Comparison of ENCODE assay signal across 12 cellular contexts in genomic region chr10:125155669-125156068, GRCh38. TPM values are rescaled to one million over a fixed set of nuclear protein-coding genes. Genes with fewer than 3 reads are reported as not detected.
DNase-seq lines count a peak whose midpoint lies in the region; ATAC-seq, FAIRE-seq and TF ChIP-seq lines count a peak whose summit lies in the region.
"Had no signal": no experiment of that assay in that cellular context is flagged by ENCODE, and none has a peak within 500 bp of the region (broad histone marks: within the 10 kb centered on the region; RNA-seq: fewer than 3 reads in every experiment).

No MANE protein-coding gene starts in this region.

- no peak overlapping the region for H2AFZ ChIP-seq in GM23338
- H2AFZ ChIP-seq in K562 (ENCODE audit: low read depth, low read length) = no peak overlapping the region

- TF ChIP-seq POLR2A in K562 (conservative IDR thresholded peaks at IDR 0.05) = no peak

- H3K4me3 Mint-ChIP-seq in GM23338 = peak overlapping the region; percentile 98
- H3K4me3 Mint-ChIP-seq: activated naive CD4-positive, alpha-beta T cell treated with anti-CD3 and anti-CD28 coated beads for 36 hours had no signal

- H3K9me3 ChIP-seq in K562 (replicated peaks; ENCODE audit: control insufficient read depth, insufficient read depth, low read depth, low read length) (no peaks in the 10 kb centered on the region), iPS-20b (ENCODE audit: insufficient read depth, low read depth, low read length) (no peaks in the 10 kb centered on the region), psoas muscle (no peaks in the 10 kb centered on the region)

- intact Hi-C loops in K562 (cut with micrococcal nuclease) = loop anchor here (5.0 to 10.0 kb wide), 3 partner anchors 43 to 211 kb away; partner anchors contain the start of gene ZRANB1
- intact Hi-C loops in psoas muscle (cut with DNase I) = loop anchor here (5.0 kb wide), 2 partner anchors 33 to 93 kb away; no protein-coding TSS in a partner anchor

- BruUV-seq in K562 (replicated peaks; lab: Mats Ljungman, UMichigan) = no TSS peak

- FAIRE-seq in K562 (lab: Jason Lieb, UNC) = no peak

- H3K4me1 ChIP-seq in GM23338 (ENCODE audit: insufficient read depth) (peaks cover 43% of the 10 kb centered on the region), K562 (replicated peaks in 1 of 2; ENCODE audit: control insufficient read depth in 2 of 2, insufficient read depth in 2 of 2, low read length in 2 of 2) (peaks cover 14 to 15% of the 10 kb centered on the region in 2 experiments; a peak in 4 of 5 replicates), iPS-20b (ENCODE audit: insufficient read depth, low read length) (peaks cover 53% of the 10 kb centered on the region), psoas muscle (peaks cover 64% of the 10 kb centered on the region)

- peak overlapping the region in 1 of 2 experiments; percentile 82; a peak in 3 of 4 replicates for H3K9ac ChIP-seq in K562 (ENCODE audit: insufficient read depth in 1 of 2, low read depth in 2 of 2, low read length in 2 of 2)
- H3K9ac ChIP-seq in iPS-20b (ENCODE audit: low read depth, low read length) = peak overlapping the region; percentile 86

- no peaks in the 10 kb centered on the region; the same call in 2 of the 3 replicates for H3K9me3 Mint-ChIP-seq in GM23338
- H3K9me3 Mint-ChIP-seq: activated naive CD4-positive, alpha-beta T cell treated with anti-CD3 and anti-CD28 coated beads for 36 hours had no signal

- POLR2A ChIA-PET in K562 (lab: Yijun Ruan, JAX) = interaction anchor here (1.0 kb wide), 1 partner anchor 17 kb away, joined by 3 read pairs; no protein-coding TSS in a partner anchor

- WGBS in K562 (ENCODE audit: insufficient coverage, low coverage, missing lambda C conversion rate) = 7% methylated on average over 3 of the region's 3 CpGs
- WGBS in psoas muscle, 3 donors = 20 to 47% (median 35%) methylated on average over 3 of the region's 3 CpGs

- in situ Hi-C loops in K562 (cut with MboI) = loop anchor here (25.0 kb wide), 1 partner anchor 218 kb away; the partner anchor contains the start of gene ZRANB1

- H3K4me1 Mint-ChIP-seq in GM23338 = peaks cover 58% of the 10 kb centered on the region

- H3F3A ChIP-seq in GM23338 (replicated peaks; ENCODE audit: low read depth) = peaks cover 17% of the 10 kb centered on the region; the same call in 1 of the 2 replicates

- H3K27ac Mint-ChIP-seq in GM23338 = peak overlapping the region; percentile 98
- H3K27ac Mint-ChIP-seq: activated naive CD4-positive, alpha-beta T cell treated with anti-CD3 and anti-CD28 coated beads for 36 hours had no signal

- DNase-seq in GM23338 (ENCODE audit: low spot score) (no peak), K562 (ENCODE audit: extremely low read depth in 1 of 4, low spot score in 3 of 4) (no peak), psoas muscle (no peak), NCI-H1092 (lab: John Stamatoyannopoulos, UW) (no peak)
- DNase-seq: activated naive CD4-positive, alpha-beta T cell treated with anti-CD3 and anti-CD28 coated beads for 36 hours; COR-L47; NCI-H2029 treated with DMSO at 0.1 percent for 48 hours; retina had no signal

- H3K9me2 ChIP-seq in GM23338 (ENCODE audit: insufficient read depth) = no peaks in the 10 kb centered on the region

- no peak for ATAC-seq in GM23338
- peak; percentile 8; the same call in 1 of the 3 replicates for ATAC-seq in K562
- ATAC-seq in psoas muscle = no peak
- no peak for ATAC-seq in GM18861 (IDR thresholded peaks at IDR 0.05; ENCODE audit: unreplicated experiment)
- no peak for ATAC-seq in GM21360 (IDR thresholded peaks at IDR 0.05; ENCODE audit: unreplicated experiment)
- ATAC-seq in HG03175 (IDR thresholded peaks at IDR 0.05; ENCODE audit: unreplicated experiment) = no peak

- H3K36me3 ChIP-seq in GM23338 (ENCODE audit: insufficient read depth) (no peaks in the 10 kb centered on the region), K562 (ENCODE audit: control insufficient read depth, insufficient read depth, low read length) (peaks cover 33% of the 10 kb centered on the region), iPS-20b (ENCODE audit: insufficient read depth, low read depth, low read length) (peaks cover 8% of the 10 kb centered on the region), psoas muscle (ENCODE audit: insufficient read depth in 1 of 2, low read depth in 1 of 2) (no peaks in the 10 kb centered on the region)

- H3K4me2 ChIP-seq in GM23338 (peak overlapping the region; percentile 78), K562 (ENCODE audit: insufficient read depth, low read length) (peak overlapping the region; percentile 75)

- no peak for TF ChIP-seq EP300 in K562 (IDR thresholded peaks at IDR 0.05; ENCODE audit: low read length)

- no peaks in the 10 kb centered on the region for H3K27me3 ChIP-seq in GM23338 (ENCODE audit: insufficient read depth)
- H3K27me3 ChIP-seq in K562 (ENCODE audit: control insufficient read depth in 2 of 2, insufficient read depth in 2 of 2, low read length in 2 of 2) = no peaks in the 10 kb centered on the region
- no peaks in the 10 kb centered on the region for H3K27me3 ChIP-seq in iPS-20b (ENCODE audit: insufficient read depth, low read length)
- no peaks in the 10 kb centered on the region for H3K27me3 ChIP-seq in psoas muscle (ENCODE audit: insufficient read depth in 3 of 3, low read length in 2 of 3)

- no peaks in the 10 kb centered on the region for H3K9me1 ChIP-seq in K562 (ENCODE audit: control insufficient read depth, insufficient read depth, low read length)

- peaks cover 90% of the 10 kb centered on the region for H3K79me2 ChIP-seq in GM23338 (replicated peaks; ENCODE audit: insufficient read depth)
- peaks cover 91% of the 10 kb centered on the region for H3K79me2 ChIP-seq in K562 (ENCODE audit: control insufficient read depth, insufficient read depth, low read length)

- no peak for TF ChIP-seq CTCF in GM23338 (conservative IDR thresholded peaks at IDR 0.05; ENCODE audit: low read depth in 2 of 2)
- TF ChIP-seq CTCF in K562 (IDR thresholded peaks at IDR 0.05 in 2 of 3, conservative IDR thresholded peaks at IDR 0.05 in 1 of 3; ENCODE audit: insufficient read depth in 2 of 3, low read depth in 1 of 3, low read length in 3 of 3) = no peak
- no peak for TF ChIP-seq CTCF in psoas muscle (IDR thresholded peaks at IDR 0.05)

- H3K27me3 Mint-ChIP-seq in GM23338 (ENCODE audit: insufficient read depth, low read depth, poor library complexity) = peaks cover 21% of the 10 kb centered on the region

- H4K20me1 ChIP-seq in GM23338 (replicated peaks; ENCODE audit: insufficient read depth) = no peaks in the 10 kb centered on the region; the same call in 1 of the 2 replicates
- no peaks in the 10 kb centered on the region; the same call in 1 of the 2 replicates for H4K20me1 ChIP-seq in K562 (replicated peaks; ENCODE audit: control insufficient read depth, insufficient read depth, low read length)

- no peak for TF ChIP-seq RAD21 in K562 (CRISPR knock-in tag; conservative IDR thresholded peaks at IDR 0.05 in 1 of 2, IDR thresholded peaks at IDR 0.05 in 1 of 2)

- H3K36me3 Mint-ChIP-seq in GM23338 (ENCODE audit: low read depth) = peaks cover 49% of the 10 kb centered on the region

- H3K27ac ChIP-seq in GM23338 (ENCODE audit: low read depth) (peak overlapping the region; percentile 98), K562 (ENCODE audit: extremely low read depth, low read depth, low read length) (peak overlapping the region; percentile 91), iPS-20b (ENCODE audit: low read length) (no peak overlapping the region), psoas muscle (peak overlapping the region; percentile 98)

- CTCF ChIA-PET in K562 (lab: Yijun Ruan, JAX; ENCODE audit: low intra/inter-chr PET ratio) = no interaction called here

- H3K4me3 ChIP-seq in GM23338 (peak overlapping the region; percentile 90), K562 (peak overlapping the region; percentile 25; the same call in 1 of the 2 replicates), iPS-20b (ENCODE audit: low read length) (peak overlapping the region; percentile 96), psoas muscle (peak overlapping the region; percentile 93)

TF ChIP-seq in GM23338, 12 proteins besides CTCF, POLR2A, EP300 and RAD21 (continues in another document):
- TF ChIP-seq CREB1 (CRISPR knock-in tag; IDR thresholded peaks at IDR 0.05; ENCODE audit: low read depth) (no peak), EZH2 (IDR thresholded peaks at IDR 0.05; ENCODE audit: low read depth, unreplicated experiment) (no peak), ZNF114 (CRISPR knock-in tag; IDR thresholded peaks at IDR 0.05) (no peak), POLR2AphosphoS5 (IDR thresholded peaks at IDR 0.05; ENCODE audit: low read depth) (no peak)

TF ChIP-seq in K562, 482 proteins besides CTCF, POLR2A, EP300 and RAD21 (continues in another document):
- TF ChIP-seq CBX8 (IDR thresholded peaks at IDR 0.05; ENCODE audit: borderline replicate concordance, extremely low read depth, low read depth, low read length, poor library complexity, severe bottlenecking) (no peak), U2AF1 (optimal IDR thresholded peaks at IDR 0.05; ENCODE audit: low read depth, low read length) (no peak), PYGO2 (tag; IDR thresholded peaks at IDR 0.05) (no peak)

RNA-seq across cellular contexts. Expression of gene CTBP2, which starts 4.7 kb away (rescaled TPM):
- 233 and 265 TPM in 2 replicates for total RNA-seq in GM23338 (2014; rRNA removed; shearing (Covaris generic))
- polyA plus RNA-seq in GM23338 (2016; fragmentation: Nextera tagmentation; extraction: Ambion mirVana) (133 and 138 TPM in 2 replicates), K562 (2011; rRNA removed) (1.3 and 1.8 TPM in 2 replicates), K562 (2014; fragmentation: Illumina TruSeq; extraction: Trizol) (2.0 and 3.2 TPM in 2 replicates), K562 (2014; fragmentation: Nextera tagmentation; extraction: Ambion mirVana) (1 to 10 TPM; 1.5 to 1.9 TPM), K562 (2014; rRNA removed) (5.1 and 5.6 TPM in 2 replicates), psoas muscle (10 to 100 TPM; 14.7 to 41.8 (median 15.2) TPM)
- total RNA-seq in K562 (2011; cell fraction: chromatin; rRNA removed; ENCODE audit: low replicate concordance) = 15.3 and 51.2 TPM in 2 replicates
- total RNA-seq in K562 (2011; cell fraction: nucleolus; rRNA removed) = 15.2 and 21.3 TPM in 2 replicates
- 17.3 and 22.5 TPM in 2 replicates for total RNA-seq in K562 (2011; cell fraction: nucleoplasm; rRNA removed)
- total RNA-seq in K562 (2014; rRNA removed) (6.0 and 7.2 TPM in 2 replicates), K562 (2014; rRNA removed; fragmentation: Illumina TruSeq; extraction: Trizol) (8.0 and 8.3 TPM in 2 replicates), K562 (2015; rRNA removed; fragmentation: Illumina TruSeq; extraction: Trizol) (6.9 and 7.2 TPM in 2 replicates), K562 (2021) (6.5 and 8.8 TPM in 2 replicates), psoas muscle (10 to 100 TPM; 31.8 to 49.8 (median 33.8) TPM)
- polyA plus RNA-seq in K562 (2011; cell fraction: cytosol; rRNA removed) = 0.41 and 1.2 TPM in 2 replicates
- 1.1 and 1.4 TPM in 2 replicates for polyA plus RNA-seq in K562 (2011; cell fraction: nucleus; rRNA removed)
- 2.5 and 2.7 TPM in 2 replicates for polyA plus RNA-seq in K562 (2012)
- 14.4 and 22.5 TPM in 2 replicates for polyA minus RNA-seq in K562 (2011; rRNA and poly(A)+ RNA removed)
- polyA minus RNA-seq in K562 (2011; cell fraction: cytosol; rRNA and poly(A)+ RNA removed) = 9.6 and 12.3 TPM in 2 replicates
- polyA minus RNA-seq in K562 (2011; cell fraction: nucleus; rRNA and poly(A)+ RNA removed) = 11.4 and 17.2 TPM in 2 replicates

Comparison
In these comparisons a context has a peak if more than half of its experiments do, and no peak if none do; other contexts are left out.
1. H3K4me3 ChIP-seq: peak in every context shown above with its lines; median percentile 96 in iPS-20b; 93 in psoas muscle; 90 in GM23338; 25 in K562.